Comparison of ENCODE assay signal across 2 cellular contexts in genomic region chr1:228411548-228412430, GRCh38.
TF ChIP-seq lines count a peak whose summit lies in the region.

No MANE protein-coding gene starts in this region.

TF ChIP-seq in HEK293, 187 proteins besides CTCF, POLR2A, EP300 and RAD21:
- TF ChIP-seq ZSCAN16 (tag by site-specific recombination; IDR thresholded peaks at IDR 0.05): no peak
- no peak for TF ChIP-seq ZNF654 (tag by site-specific recombination; IDR thresholded peaks at IDR 0.05; ENCODE audit: low read depth)
- no peak for TF ChIP-seq ZNF248 (tag by site-specific recombination; IDR thresholded peaks at IDR 0.05)
- TF ChIP-seq ZNF121 (tag by site-specific recombination; IDR thresholded peaks at IDR 0.05): peak; percentile 100
- TF ChIP-seq ZNF398 (tag by site-specific recombination; IDR thresholded peaks at IDR 0.05): no peak
- no peak for TF ChIP-seq ZNF214 (tag by site-specific recombination; IDR thresholded peaks at IDR 0.05; ENCODE audit: borderline replicate concordance)
- TF ChIP-seq ZNF645 (tag by site-specific recombination; IDR thresholded peaks at IDR 0.05): no peak
TF ChIP-seq in HEK293: peak in this region for 1.

TF ChIP-seq in K562, 482 proteins besides CTCF, POLR2A, EP300 and RAD21:
- TF ChIP-seq MAX (CRISPR knock-in tag; IDR thresholded peaks at IDR 0.05): no peak
- peak; percentile 97 for TF ChIP-seq ZNF121 (CRISPR knock-in tag; conservative IDR thresholded peaks at IDR 0.05)
- peak; percentile 39; the same call in 1 of the 2 replicates for TF ChIP-seq BCOR (IDR thresholded peaks at IDR 0.05)
- no peak for TF ChIP-seq POLR2H (tag; IDR thresholded peaks at IDR 0.05; ENCODE audit: low read depth)
TF ChIP-seq in K562: peak in this region for 2.
